Comparison of ENCODE assay signal across 8 cellular contexts in the genomic region with DNA sequence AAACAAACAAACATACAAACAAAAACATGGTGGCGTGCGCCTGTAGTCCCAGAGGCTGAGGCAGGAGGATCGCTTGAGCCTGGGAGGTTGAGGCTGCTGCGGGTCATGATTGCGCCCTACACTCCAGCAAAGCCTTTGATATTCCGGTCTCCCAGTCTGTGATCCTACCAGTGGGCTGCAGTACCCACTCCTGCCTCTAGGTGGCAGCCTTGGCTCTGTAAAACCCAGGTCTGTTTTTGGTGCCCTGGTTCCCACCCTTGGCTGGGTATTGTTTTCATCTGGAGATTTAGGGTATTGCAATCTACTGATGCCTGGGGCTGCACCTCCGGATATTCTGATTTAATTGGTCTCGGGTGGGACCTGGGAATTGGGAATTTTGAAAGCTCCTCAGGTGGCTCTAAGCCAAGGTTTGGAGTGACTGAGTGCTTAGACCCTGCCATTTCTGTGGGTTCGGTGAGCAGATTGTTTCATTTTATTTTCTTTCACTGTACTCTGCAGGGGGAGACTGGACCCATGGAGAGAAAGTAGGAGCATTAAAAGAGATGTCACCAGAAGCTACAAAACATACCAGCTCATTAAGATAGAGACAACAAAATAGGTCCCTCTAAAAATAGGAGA. TPM values are rescaled to one million over a fixed set of nuclear protein-coding genes. Genes with fewer than 3 reads are reported as not detected.
A peak's percentile ranks its signal among the peaks of the same experiment; 100 is the strongest.
DNase-seq lines count a peak whose midpoint lies in the region; ATAC-seq and TF ChIP-seq lines count a peak whose summit lies in the region.

No MANE protein-coding gene starts in this region.

- TF ChIP-seq CTCF in DND-41 (IDR thresholded peaks at IDR 0.05; ENCODE audit: borderline replicate concordance, extremely low read depth, low read length, poor library complexity, severe bottlenecking), result peak; percentile 98

- H3K27ac ChIP-seq in DND-41 (ENCODE audit: low read length), result no peak overlapping the region

- H2AFZ ChIP-seq in DND-41 (ENCODE audit: low read depth, low read length), result no peak overlapping the region

- peak; percentile 80 for DNase-seq in DND-41
- peak; percentile 39 for DNase-seq in NCI-H510A treated with DMSO at 0.1 percent for 48 hours (lab: John Stamatoyannopoulos, UW)
- peak; percentile 83 to 84 for DNase-seq in activated CD4-positive, alpha-beta T cell treated with anti-CD3 and anti-CD28 coated beads, Interleukin-2, amount 50 U/mL, for 48 hours
- DNase-seq in ecto neural progenitor cell (ENCODE audit: low spot score), result peak; percentile 94
- DNase-seq in lung microvascular endothelial cell (ENCODE audit: low read depth in 2 of 2), result peak; percentile 57 to 74
- peak; percentile 63 for DNase-seq in stimulated activated CD8-positive, alpha-beta memory T cell treated with anti-CD3 and anti-CD28 coated beads, Interleukin-15, amount 100 ng/mL, for 24 hours (ENCODE audit: low read depth)

- no peak overlapping the region for H3K4me3 ChIP-seq in DND-41 (ENCODE audit: low read depth in 1 of 2, low read length in 2 of 2)

- no peaks in the 10 kb centered on the region for H3K36me3 ChIP-seq in DND-41 (ENCODE audit: insufficient read depth, low read length)

- ATAC-seq in DND-41 (ENCODE audit: insufficient read depth, low read depth) (peak; percentile 78), HG02759 (IDR thresholded peaks at IDR 0.05; ENCODE audit: unreplicated experiment) (peak; percentile 65), HG03439 (IDR thresholded peaks at IDR 0.05; ENCODE audit: unreplicated experiment) (no peak)

- H3K9me3 ChIP-seq in DND-41 (ENCODE audit: insufficient read depth, low read length, severe bottlenecking), result no peaks in the 10 kb centered on the region

- peaks cover 4% of the 10 kb centered on the region for H3K27me3 ChIP-seq in DND-41 (ENCODE audit: insufficient read depth, low read length, poor library complexity)

- no peaks in the 10 kb centered on the region for H3K79me2 ChIP-seq in DND-41 (ENCODE audit: insufficient read depth, low read length)

- H3K4me1 ChIP-seq in DND-41 (ENCODE audit: insufficient read depth, low read length), result no peaks in the 10 kb centered on the region

- H3K4me2 ChIP-seq in DND-41 (ENCODE audit: insufficient read depth, low read length), result no peak overlapping the region

- H3K9ac ChIP-seq in DND-41 (ENCODE audit: low read depth, low read length), result no peak overlapping the region

- peaks cover 5% of the 10 kb centered on the region; the same call in 1 of the 2 replicates for H4K20me1 ChIP-seq in DND-41 (ENCODE audit: insufficient read depth, low read length)

RNA-seq across cellular contexts. Expression of a gene that starts 40.5 kb away (rescaled TPM):
- 0.22 and 0.40 TPM in 2 replicates for total RNA-seq in lung microvascular endothelial cell

Comparison
In these comparisons a context has a peak if more than half of its experiments do, and no peak if none do; other contexts are left out.
1. DNase-seq: peak in every context shown above with its lines; median percentile 94 in ecto neural progenitor cell; 84 in activated CD4-positive, alpha-beta T cell treated with anti-CD3 and anti-CD28 coated beads, Interleukin-2, amount 50 U/mL, for 48 hours; 80 in DND-41; 66 in lung microvascular endothelial cell; 63 in stimulated activated CD8-positive, alpha-beta memory T cell treated with anti-CD3 and anti-CD28 coated beads, Interleukin-15, amount 100 ng/mL, for 24 hours; 39 in NCI-H510A treated with DMSO at 0.1 percent for 48 hours.